In the genomic region with DNA sequence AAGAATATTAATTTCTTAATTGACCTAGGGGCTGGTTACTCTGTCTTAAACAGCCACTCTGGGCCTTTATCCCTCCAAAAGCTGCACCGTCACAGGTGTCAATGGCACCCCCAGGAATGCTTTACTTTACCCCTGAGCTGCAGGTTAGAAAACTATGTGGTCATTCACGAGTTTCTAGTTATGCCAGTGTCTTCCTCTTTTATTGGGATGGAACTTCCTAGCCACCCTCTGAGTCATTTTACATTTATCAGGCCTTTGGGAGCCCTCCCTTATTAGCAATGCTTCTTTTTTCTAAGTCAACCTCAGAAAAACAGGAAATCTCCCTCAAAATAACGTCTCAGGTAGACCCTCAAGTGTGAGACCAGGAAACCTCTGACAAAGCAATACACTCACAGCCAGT, we compare ENCODE assay signal across 30 cellular contexts. TPM values are rescaled to one million over a fixed set of nuclear protein-coding genes. Genes with fewer than 3 reads are reported as not detected.
"Had no signal": no experiment of that assay in that cellular context is flagged by ENCODE, and none has a peak within 500 bp of the region (broad histone marks: within the 10 kb centered on the region; RNA-seq: fewer than 3 reads in every experiment).

No MANE protein-coding gene starts in this region.

- H3K9me3 ChIP-seq: colonic mucosa, esophagus muscularis mucosa, esophagus squamous epithelium, gastrocnemius medialis, gastroesophageal sphincter, heart left ventricle had no signal

- H3K4me1 Mint-ChIP-seq: endodermal cell had no signal

- H3K27ac Mint-ChIP-seq: dendritic cell treated with granulocyte-macrophage colony-stimulating factor and Interleukin-4, amounts not matched to agents 40 ng/mL and 50 ng/mL, for 4 days; effector memory CD8-positive, alpha-beta T cell; endodermal cell had no signal

- H3K79me2 ChIP-seq: hepatocyte had no signal

- ATAC-seq: effector memory CD8-positive, alpha-beta T cell; esophagus mucosa; foreskin keratinocyte; gastrocnemius medialis; gastroesophageal sphincter; heart left ventricle; heart right ventricle had no signal

- H3K4me3 ChIP-seq: colonic mucosa, coronary artery, dorsolateral prefrontal cortex, esophagus muscularis mucosa, esophagus squamous epithelium, gastrocnemius medialis, gastroesophageal sphincter, heart left ventricle, heart right ventricle, hepatocyte had no signal

- H3K4me2 ChIP-seq: hepatocyte had no signal

- H3K4me3 Mint-ChIP-seq: dendritic cell treated with granulocyte-macrophage colony-stimulating factor and Interleukin-4, amounts not matched to agents 40 ng/mL and 50 ng/mL, for 4 days; effector memory CD8-positive, alpha-beta T cell; endodermal cell had no signal

- H2AFZ ChIP-seq: hepatocyte had no signal

- H3K4me1 ChIP-seq: colonic mucosa, esophagus muscularis mucosa, esophagus squamous epithelium, foreskin keratinocyte, gastrocnemius medialis, gastroesophageal sphincter, heart left ventricle, heart right ventricle had no signal

- H3K27me3 ChIP-seq: colonic mucosa, dorsolateral prefrontal cortex, esophagus muscularis mucosa, esophagus squamous epithelium, foreskin keratinocyte, gastrocnemius medialis, gastroesophageal sphincter, heart left ventricle, heart right ventricle, hepatocyte had no signal

- H3K27ac ChIP-seq: colonic mucosa, coronary artery, dorsolateral prefrontal cortex, epithelial cell of prostate, esophagus muscularis mucosa, esophagus squamous epithelium, foreskin keratinocyte, gastrocnemius medialis, gastroesophageal sphincter, heart left ventricle, heart right ventricle, hepatocyte had no signal

- DNase-seq: colonic mucosa; cortex of kidney; dermis blood vessel endothelial cell; dorsolateral prefrontal cortex; effector CD4-positive, alpha-beta T cell; effector CD8-positive, alpha-beta T cell; effector memory CD4-positive, alpha-beta T cell; effector memory CD8-positive, alpha-beta T cell; endodermal cell; erythroblast; esophagus squamous epithelium; foreskin fibroblast; foreskin keratinocyte; foreskin melanocyte; gastrocnemius medialis; glutamatergic neuron; head of caudate nucleus; heart left ventricle; heart right ventricle had no signal

- H3K27me3 Mint-ChIP-seq: dendritic cell treated with granulocyte-macrophage colony-stimulating factor and Interleukin-4, amounts not matched to agents 40 ng/mL and 50 ng/mL, for 4 days; effector memory CD8-positive, alpha-beta T cell had no signal

- H3K36me3 ChIP-seq: colonic mucosa, esophagus muscularis mucosa, esophagus squamous epithelium, gastrocnemius medialis, gastroesophageal sphincter, heart left ventricle, heart right ventricle had no signal

RNA-seq across cellular contexts. Expression of a gene that starts 59.4 kb away (rescaled TPM):
- total RNA-seq: dermis blood vessel endothelial cell, dermis microvascular lymphatic vessel endothelial cell, endothelial cell of umbilical vein, epithelial cell of proximal tubule, esophagus mucosa, foreskin keratinocyte, glomerular endothelial cell had no signal
- polyA plus RNA-seq: endothelial cell of umbilical vein, foreskin keratinocyte, hepatocyte had no signal
